ENCODE assay signal across 8 cellular contexts in the genomic region with DNA sequence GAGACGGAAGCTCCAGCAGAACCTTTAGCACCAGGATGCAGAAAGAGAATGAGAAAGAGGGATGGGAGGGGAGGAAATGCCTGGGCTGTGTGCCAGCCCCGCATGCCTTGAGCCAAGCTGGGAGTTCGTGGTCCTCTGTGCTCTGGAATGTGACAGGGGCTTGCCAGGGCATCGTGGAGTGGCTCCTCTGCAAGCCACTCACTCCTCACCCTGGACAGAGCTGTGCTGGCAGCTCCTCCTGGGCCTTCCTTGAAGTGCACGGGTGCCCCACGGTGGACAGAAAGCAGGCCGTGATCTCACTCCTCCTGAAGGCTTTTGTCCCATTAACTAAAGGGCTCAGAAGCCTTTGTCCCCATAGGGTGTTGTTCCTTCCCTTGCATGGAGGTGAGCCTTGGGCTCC. TPM values are rescaled to one million over a fixed set of nuclear protein-coding genes. Genes with fewer than 3 reads are reported as not detected.
DNase-seq lines count a peak whose midpoint lies in the region; ATAC-seq, FAIRE-seq and TF ChIP-seq lines count a peak whose summit lies in the region.

No MANE protein-coding gene starts in this region.

- H3K27ac Mint-ChIP-seq in Caco-2 (ENCODE audit: unreplicated experiment), result no peak overlapping the region
- H3K27ac Mint-ChIP-seq in activated CD4-positive, alpha-beta memory T cell treated with anti-CD3 and anti-CD28 coated beads, Interleukin-2, amount 10 ng/mL, durations not matched to agents 7 days and 5 days, result no peak overlapping the region

- FAIRE-seq in HTR-8/SVneo (lab: Jason Lieb, UNC), result peak; percentile 64

- H3K4me1 Mint-ChIP-seq in Caco-2 (ENCODE audit: low read depth, unreplicated experiment), result peaks cover 7% of the 10 kb centered on the region
- no peaks in the 10 kb centered on the region for H3K4me1 Mint-ChIP-seq in activated CD4-positive, alpha-beta memory T cell treated with anti-CD3 and anti-CD28 coated beads, Interleukin-2, amount 10 ng/mL, durations not matched to agents 7 days and 5 days

- H3K4me3 ChIP-seq in Caco-2 (ENCODE audit: low read depth, low read length) (no peak overlapping the region), astrocyte of the spinal cord (ENCODE audit: low read depth, low read length) (no peak overlapping the region)

- peak; percentile 60 for DNase-seq in Caco-2
- peak; percentile 74 for DNase-seq in HTR-8/SVneo (ENCODE audit: insufficient read length, low spot score)
- DNase-seq in astrocyte of the spinal cord (ENCODE audit: low read depth, low spot score), result peak; percentile 46
- DNase-seq in islet precursor cell, result peak; percentile 80
- DNase-seq in stromal cell of bone marrow (ENCODE audit: low read depth), result peak; percentile 44
- no peak for DNase-seq in activated CD4-positive, alpha-beta memory T cell treated with anti-CD3 and anti-CD28 coated beads, Interleukin-2, amount 10 ng/mL, durations not matched to agents 7 days and 5 days

- no peaks in the 10 kb centered on the region for H3K27me3 ChIP-seq in Caco-2 (replicated peaks; ENCODE audit: control insufficient read depth, insufficient read depth, low read length)

- peaks cover 10% of the 10 kb centered on the region for H3K9me3 Mint-ChIP-seq in Caco-2 (ENCODE audit: unreplicated experiment)
- H3K9me3 Mint-ChIP-seq in activated CD4-positive, alpha-beta memory T cell treated with anti-CD3 and anti-CD28 coated beads, Interleukin-2, amount 10 ng/mL, durations not matched to agents 7 days and 5 days, result no peaks in the 10 kb centered on the region

- no peaks in the 10 kb centered on the region for H3K36me3 ChIP-seq in Caco-2 (ENCODE audit: control insufficient read depth, insufficient read depth, low read length)

- in situ Hi-C loops in astrocyte of the spinal cord (cut with HindIII; ENCODE audit: low sequenced_read_pairs), result no loop called here

- POLR2A ChIA-PET in Caco-2 (lab: Charles Lee), result interaction anchor here (0.6 kb wide), 1 partner anchor 308 kb away, joined by 3 read pairs; no protein-coding TSS in a partner anchor
- POLR2A ChIA-PET in activated CD4-positive, alpha-beta memory T cell treated with anti-CD3 and anti-CD28 coated beads, Interleukin-2, amount 10 ng/mL, durations not matched to agents 7 days and 5 days (lab: Charles Lee), result no interaction called here

- TF ChIP-seq CTCF in Caco-2 (IDR thresholded peaks at IDR 0.05; ENCODE audit: insufficient read depth in 1 of 2, low read depth in 1 of 2, low read length in 1 of 2, severe bottlenecking in 1 of 2, unreplicated experiment in 1 of 2) (peak; percentile 29 to 67), astrocyte of the spinal cord (IDR thresholded peaks at IDR 0.05; ENCODE audit: low read depth, low read length) (peak; percentile 57)

- CTCF ChIA-PET in Caco-2 (lab: Charles Lee), result interaction anchor here (0.5 to 2.1 kb wide), 10 partner anchors 14 to 168 kb away, joined by 3 to 26 read pairs (median 4); partner anchors contain the start of gene PRELP
- CTCF ChIA-PET in activated CD4-positive, alpha-beta memory T cell treated with anti-CD3 and anti-CD28 coated beads, Interleukin-2, amount 10 ng/mL, durations not matched to agents 7 days and 5 days (lab: Charles Lee), result no interaction called here

- intact Hi-C loops in Caco-2 (cut with micrococcal nuclease; ENCODE audit: unreplicated experiment), result loop anchor here (1.0 to 2.0 kb wide), 3 partner anchors 71 to 168 kb away; no protein-coding TSS in a partner anchor

- H3K9me3 ChIP-seq in Caco-2, result peaks cover 8% of the 10 kb centered on the region; the same call in 1 of the 2 replicates

- BruUV-seq in Caco-2 (replicated peaks; lab: Mats Ljungman, UMichigan), result no TSS peak

- H3K27me3 Mint-ChIP-seq in Caco-2 (ENCODE audit: insufficient read depth, unreplicated experiment), result peaks cover 2% of the 10 kb centered on the region
- peaks cover 34% of the 10 kb centered on the region for H3K27me3 Mint-ChIP-seq in activated CD4-positive, alpha-beta memory T cell treated with anti-CD3 and anti-CD28 coated beads, Interleukin-2, amount 10 ng/mL, durations not matched to agents 7 days and 5 days

- ATAC-seq in HG03196 (IDR thresholded peaks at IDR 0.05; ENCODE audit: unreplicated experiment) (no peak), HG03432 (IDR thresholded peaks at IDR 0.05; ENCODE audit: unreplicated experiment) (no peak)

- 0 out of 2 replicates have a peak, but pooled peaks cover 3% of the 10 kb centered on the region for H3K4me1 ChIP-seq in Caco-2

- H3K4me3 Mint-ChIP-seq in Caco-2 (ENCODE audit: unreplicated experiment), result no peak overlapping the region
- H3K4me3 Mint-ChIP-seq in activated CD4-positive, alpha-beta memory T cell treated with anti-CD3 and anti-CD28 coated beads, Interleukin-2, amount 10 ng/mL, durations not matched to agents 7 days and 5 days, result no peak overlapping the region

- no peaks in the 10 kb centered on the region for H3K36me3 Mint-ChIP-seq in Caco-2 (ENCODE audit: insufficient read depth, unreplicated experiment)
- H3K36me3 Mint-ChIP-seq in activated CD4-positive, alpha-beta memory T cell treated with anti-CD3 and anti-CD28 coated beads, Interleukin-2, amount 10 ng/mL, durations not matched to agents 7 days and 5 days (ENCODE audit: low read depth), result no peaks in the 10 kb centered on the region

RNA-seq across cellular contexts. Expression of gene PRELP, which starts 34.8 kb away (rescaled TPM):
- not detected in 2 replicates for total RNA-seq in Caco-2 (2022)
- not detected for total RNA-seq in activated CD4-positive, alpha-beta memory T cell treated with anti-CD3 and anti-CD28 coated beads, Interleukin-2, amount 10 ng/mL, durations not matched to agents 7 days and 5 days

RNA-seq across cellular contexts. Expression of gene OPTC, which starts 53.2 kb away (rescaled TPM):
- total RNA-seq in Caco-2 (2022), result not detected in 2 replicates
- total RNA-seq in activated CD4-positive, alpha-beta memory T cell treated with anti-CD3 and anti-CD28 coated beads, Interleukin-2, amount 10 ng/mL, durations not matched to agents 7 days and 5 days, result not detected
